ENCODE assay signal across 23 cellular contexts in the genomic region with DNA sequence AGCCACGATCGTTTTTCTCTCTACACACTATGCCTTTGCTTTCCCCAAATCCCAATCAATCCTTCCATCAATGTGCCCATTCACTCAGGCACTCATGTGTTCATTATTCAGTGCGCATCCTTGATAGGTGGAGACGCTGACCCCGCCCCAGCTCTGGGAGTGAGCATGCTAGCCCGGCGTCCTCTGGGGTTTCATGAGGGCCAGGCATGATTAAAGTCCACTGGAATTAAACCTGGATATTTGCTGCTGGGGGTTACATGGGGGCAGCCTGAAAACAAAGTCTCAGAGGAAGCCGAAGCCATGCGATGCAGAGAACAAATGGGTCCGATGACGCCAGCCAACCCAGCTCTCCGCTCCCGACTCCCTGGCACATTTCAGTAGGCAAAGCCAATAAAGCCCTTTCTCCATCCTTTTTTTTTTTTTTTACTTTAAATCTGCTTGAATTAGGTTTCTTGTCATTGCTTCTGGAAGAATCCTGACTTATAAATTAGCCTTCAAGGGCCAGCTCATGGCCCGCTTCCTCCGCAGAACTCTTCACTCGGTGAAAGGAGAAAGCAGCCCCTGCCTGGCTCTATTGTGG.
"Had no signal": no experiment of that assay in that cellular context is flagged by ENCODE, and none has a peak within 500 bp of the region (broad histone marks: within the 10 kb centered on the region; RNA-seq: fewer than 3 reads in every experiment).

No MANE protein-coding gene starts in this region.

- H3K27ac ChIP-seq: colonic mucosa, epithelial cell of prostate, ovary, suprapubic skin, vagina had no signal

- H3K27me3 ChIP-seq: colonic mucosa, ovary, suprapubic skin, vagina had no signal

- H3K4me3 ChIP-seq: colonic mucosa, ovary, smooth muscle cell, suprapubic skin, vagina had no signal

- DNase-seq: effector CD8-positive, alpha-beta T cell; endodermal cell; kidney; mesendoderm; naive thymus-derived CD8-positive, alpha-beta T cell; nephron progenitor cell; occipital lobe; ovary; stimulated activated CD4-positive, alpha-beta T cell treated with anti-CD3 and anti-CD28 coated beads, Interleukin-12 subunit alpha, Interleukin-12 subunit beta, amount 100 ng/mL, for 4 hours; stimulated activated CD4-positive, alpha-beta T cell treated with anti-CD3 and anti-CD28 coated beads, Interleukin-1b, Interleukin-23, amount 100 ng/mL, for 48 hours; stimulated activated CD4-positive, alpha-beta T cell treated with anti-CD3 and anti-CD28 coated beads, Interleukin-4, amount 100 ng/mL, for 1 hour; stimulated activated CD8-positive, alpha-beta memory T cell treated with anti-CD3 and anti-CD28 coated beads, Interleukin-4, amount 100 ng/mL, for 48 hours; stimulated activated naive CD4-positive, alpha-beta T cell; stimulated activated naive CD8-positive, alpha-beta T cell treated with anti-CD3 and anti-CD28 coated beads, Interleukin-15, amount 100 ng/mL, for 72 hours; trophoblast cell had no signal

- H3K36me3 ChIP-seq: colonic mucosa, ovary, suprapubic skin, vagina had no signal

- H3K4me1 ChIP-seq: colonic mucosa, vagina had no signal

- H3K9me3 ChIP-seq: colonic mucosa, ovary, suprapubic skin, vagina had no signal

- H3K4me2 ChIP-seq: smooth muscle cell had no signal

- FAIRE-seq: frontal cortex, kidney had no signal

- ATAC-seq: esophagus mucosa; naive thymus-derived CD8-positive, alpha-beta T cell; sciatic nerve; stimulated activated naive CD8-positive, alpha-beta T cell treated with anti-CD3 and anti-CD28 coated beads, Interleukin-15, amount 100 ng/mL, for 72 hours had no signal
